9 cellular contexts compared by ENCODE assay signal in the genomic region with DNA sequence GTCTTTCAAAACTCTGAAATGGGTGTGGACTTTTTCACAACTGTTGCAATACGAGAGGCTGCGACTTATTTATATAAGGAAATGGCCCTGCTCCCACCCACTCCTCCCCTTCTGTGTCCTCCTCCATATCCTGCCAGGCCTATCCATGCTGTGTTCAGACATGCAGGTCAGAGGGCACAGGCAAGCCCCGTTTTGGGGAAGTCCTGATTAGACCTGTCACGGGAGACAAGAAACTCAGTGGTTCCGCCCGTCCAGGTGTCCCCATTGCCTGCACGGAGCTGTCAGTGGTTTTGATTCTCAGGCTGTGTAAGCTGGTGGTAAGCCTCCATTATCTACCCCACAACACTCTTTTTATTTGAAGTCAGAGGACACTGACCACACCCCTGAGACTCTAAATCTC.
DNase-seq lines count a peak whose midpoint lies in the region; ATAC-seq, FAIRE-seq and TF ChIP-seq lines count a peak whose summit lies in the region.
"Had no signal": no experiment of that assay in that cellular context is flagged by ENCODE, and none has a peak within 500 bp of the region (broad histone marks: within the 10 kb centered on the region; RNA-seq: fewer than 3 reads in every experiment).

No MANE protein-coding gene starts in this region.

- peaks cover 30% of the 10 kb centered on the region for H3K79me2 ChIP-seq in mammary epithelial cell (ENCODE audit: insufficient read depth, low read length)

- H3K27ac ChIP-seq in mammary epithelial cell (ENCODE audit: insufficient read depth, low read depth, low read length), result no peak overlapping the region

- DNase-seq in GM18507 (ENCODE audit: extremely low spot score, insufficient read length, low read depth) (no peak), left cardiac atrium (peak; percentile 55), mammary epithelial cell (no peak), AG20443 (ENCODE audit: low spot score) (no peak)
- no peak for DNase-seq in activated CD4-positive, alpha-beta T cell treated with anti-CD3 and anti-CD28 coated beads, Interleukin-2, amount 10 ng/mL, durations not matched to agents 24 days and 14 days
- DNase-seq in stimulated activated CD4-positive, alpha-beta T cell treated with anti-CD3 and anti-CD28 coated beads, Interleukin-1b, Interleukin-23, amount 100 ng/mL, for 48 hours, result no peak
- DNase-seq: activated T-cell treated with anti-CD3 and anti-CD28 coated beads, Interleukin-2, amount 50 U/mL, for 24 hours had no signal

- 77% methylated on average over 6 of the region's 7 CpGs for WGBS in mammary epithelial cell (ENCODE audit: low coverage, missing lambda C conversion rate)

- BruUV-seq in mammary epithelial cell (replicated peaks; lab: Mats Ljungman, UMichigan), result no TSS peak

- H3K27me3 ChIP-seq in mammary epithelial cell (ENCODE audit: insufficient read depth, low read length), result no peaks in the 10 kb centered on the region

- H3K9me3 Mint-ChIP-seq in activated CD4-positive, alpha-beta T cell treated with anti-CD3 and anti-CD28 coated beads, Interleukin-2, amount 10 ng/mL, durations not matched to agents 24 days and 14 days, result peaks cover 4% of the 10 kb centered on the region
- H3K9me3 Mint-ChIP-seq: activated T-cell treated with anti-CD3 and anti-CD28 coated beads, Interleukin-2, amount 50 U/mL, for 24 hours had no signal

- H3K4me3 Mint-ChIP-seq in activated CD4-positive, alpha-beta T cell treated with anti-CD3 and anti-CD28 coated beads, Interleukin-2, amount 10 ng/mL, durations not matched to agents 24 days and 14 days, result no peak overlapping the region
- H3K4me3 Mint-ChIP-seq: activated T-cell treated with anti-CD3 and anti-CD28 coated beads, Interleukin-2, amount 50 U/mL, for 24 hours had no signal

- H2AFZ ChIP-seq in mammary epithelial cell (ENCODE audit: low read depth, low read length), result no peak overlapping the region

- no peaks in the 10 kb centered on the region for H3K9me3 ChIP-seq in mammary epithelial cell (replicated peaks; ENCODE audit: insufficient read depth, low read length)

- H3K36me3 Mint-ChIP-seq in activated CD4-positive, alpha-beta T cell treated with anti-CD3 and anti-CD28 coated beads, Interleukin-2, amount 10 ng/mL, durations not matched to agents 24 days and 14 days (ENCODE audit: low read depth), result peaks cover 9% of the 10 kb centered on the region

- in situ Hi-C loops in mammary epithelial cell (cut with MboI; ENCODE audit: low sequenced_read_pairs in 2 of 2), result no loop called here

- H3K4me1 ChIP-seq in mammary epithelial cell (ENCODE audit: insufficient read depth, low read length), result peaks cover 5% of the 10 kb centered on the region

- H3K27ac Mint-ChIP-seq in activated CD4-positive, alpha-beta T cell treated with anti-CD3 and anti-CD28 coated beads, Interleukin-2, amount 10 ng/mL, durations not matched to agents 24 days and 14 days, result no peak overlapping the region

- FAIRE-seq in GM18507 (lab: Jason Lieb, UNC), result peak; percentile 51

- no peak overlapping the region for H3K9ac ChIP-seq in mammary epithelial cell (ENCODE audit: insufficient read depth, low read length)

- no peak overlapping the region for H3K4me2 ChIP-seq in mammary epithelial cell (ENCODE audit: insufficient read depth, low read depth, low read length)

- H3K36me3 ChIP-seq in mammary epithelial cell (ENCODE audit: insufficient read depth, low read length), result no peaks in the 10 kb centered on the region

- intact Hi-C loops in left cardiac atrium (cut with DNase I) (no loop called here), mammary epithelial cell (cut with micrococcal nuclease) (no loop called here)
- intact Hi-C loops in activated CD4-positive, alpha-beta T cell treated with anti-CD3 and anti-CD28 coated beads, Interleukin-2, amount 10 ng/mL, durations not matched to agents 24 days and 14 days (cut with micrococcal nuclease), result no loop called here

- dilution Hi-C loops in mammary epithelial cell (cut with HindIII; ENCODE audit: low sequenced_read_pairs), result no loop called here

- peak; percentile 89 for ATAC-seq in GM21717 (IDR thresholded peaks at IDR 0.05; ENCODE audit: unreplicated experiment)
- peak; percentile 60 for ATAC-seq in HG03469 (IDR thresholded peaks at IDR 0.05; ENCODE audit: unreplicated experiment)
- peak in 1 of 2 donors; percentile 36 for ATAC-seq in left cardiac atrium

- CTCF ChIA-PET in mammary epithelial cell (lab: Charles Lee; ENCODE audit: low non-redundant PET), result no interaction called here

- no peaks in the 10 kb centered on the region for H4K20me1 ChIP-seq in mammary epithelial cell (ENCODE audit: insufficient read depth, low read length)

- no peaks in the 10 kb centered on the region for H3K27me3 Mint-ChIP-seq in activated CD4-positive, alpha-beta T cell treated with anti-CD3 and anti-CD28 coated beads, Interleukin-2, amount 10 ng/mL, durations not matched to agents 24 days and 14 days
- H3K27me3 Mint-ChIP-seq: activated T-cell treated with anti-CD3 and anti-CD28 coated beads, Interleukin-2, amount 50 U/mL, for 24 hours had no signal

- H3K4me1 Mint-ChIP-seq in activated CD4-positive, alpha-beta T cell treated with anti-CD3 and anti-CD28 coated beads, Interleukin-2, amount 10 ng/mL, durations not matched to agents 24 days and 14 days, result peaks cover 6% of the 10 kb centered on the region

- no peak for TF ChIP-seq CTCF in mammary epithelial cell (conservative IDR thresholded peaks at IDR 0.05 in 1 of 2, IDR thresholded peaks at IDR 0.05 in 1 of 2; ENCODE audit: extremely low read depth in 1 of 2, insufficient read depth in 1 of 2, low read depth in 1 of 2, low read length in 2 of 2)

- H3K4me3 ChIP-seq in mammary epithelial cell (replicated peaks in 1 of 3; ENCODE audit: insufficient read depth in 1 of 3, low read depth in 2 of 3, low read length in 3 of 3), result no peak overlapping the region
